4 cellular contexts compared by ENCODE assay signal in the genomic region with DNA sequence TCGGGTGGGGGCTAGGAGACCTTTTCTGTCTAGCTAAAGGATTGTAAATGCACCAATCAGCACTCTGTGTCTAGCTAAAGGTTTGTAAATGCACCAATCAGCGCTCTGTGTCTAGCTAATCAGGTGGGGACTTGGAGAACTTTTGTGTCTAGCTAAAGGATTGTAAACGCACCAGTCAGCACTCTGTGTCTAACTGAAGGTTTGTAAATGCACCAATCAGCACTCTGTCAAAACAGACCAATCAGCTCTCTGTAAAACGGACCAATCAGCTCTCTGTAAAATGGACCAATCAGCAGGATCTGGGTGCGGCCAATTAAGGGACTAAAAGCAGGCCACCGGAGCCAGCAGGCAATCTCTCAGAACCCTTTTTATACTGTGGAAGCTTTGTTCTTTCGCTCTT.
TF ChIP-seq lines count a peak whose summit lies in the region.

No MANE protein-coding gene starts in this region.

TF ChIP-seq in A549, 52 proteins besides CTCF, POLR2A, EP300 and RAD21:
- peak; percentile 20 for TF ChIP-seq MAFK (IDR thresholded peaks at IDR 0.05; ENCODE audit: partially characterized antibody)

TF ChIP-seq in WTC11, 78 proteins besides CTCF, POLR2A, EP300 and RAD21:
- 0 out of 2 replicates have a peak, but pooled peaks have one; percentile 21 for TF ChIP-seq NFYB (CRISPR knock-in tag; conservative IDR thresholded peaks at IDR 0.05; ENCODE audit: low read depth)

TF ChIP-seq in K562, 482 proteins besides CTCF, POLR2A, EP300 and RAD21:
- peak; percentile 43; the same call in 1 of the 2 replicates for TF ChIP-seq CC2D1A (IDR thresholded peaks at IDR 0.05)
- TF ChIP-seq NFYB (IDR thresholded peaks at IDR 0.05; ENCODE audit: extremely low read depth, insufficient read length), result peak; percentile 76
- TF ChIP-seq ZNF316 (IDR thresholded peaks at IDR 0.05), result peak; percentile 82
- TF ChIP-seq C11orf30 (IDR thresholded peaks at IDR 0.05; ENCODE audit: low read depth), result peak; percentile 55
TF ChIP-seq in K562: peak in this region for 4; not testable (repeated sequence) for 478.

TF ChIP-seq in HepG2, 621 proteins besides CTCF, POLR2A, EP300 and RAD21:
- peak; percentile 48; the same call in 1 of the 2 replicates for TF ChIP-seq NFYB (CRISPR knock-in tag; IDR thresholded peaks at IDR 0.05)
